Comparison of ENCODE assay signal across 8 cellular contexts in the genomic region with DNA sequence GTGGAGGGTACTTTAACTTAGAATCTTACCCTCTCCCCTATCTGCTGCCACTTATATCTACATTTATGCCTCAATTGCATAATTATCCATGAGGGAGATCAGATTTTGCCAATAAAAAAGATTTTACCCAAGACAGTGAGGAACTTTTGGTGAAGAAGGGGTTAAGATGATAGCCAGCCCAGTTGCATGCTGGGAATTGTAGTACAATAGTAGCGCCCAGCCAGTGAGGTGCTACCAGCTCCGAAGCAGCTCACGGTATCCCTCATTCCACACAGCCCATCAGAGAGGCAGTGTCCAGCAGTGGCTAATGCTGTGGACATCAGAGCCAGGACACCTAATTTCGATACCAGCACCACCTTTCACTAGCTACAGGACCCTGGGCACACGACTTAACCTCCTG. TPM values are rescaled to one million over a fixed set of nuclear protein-coding genes. Genes with fewer than 3 reads are reported as not detected.
A peak's percentile ranks its signal among the peaks of the same experiment; 100 is the strongest.
DNase-seq lines count a peak whose midpoint lies in the region; ATAC-seq and TF ChIP-seq lines count a peak whose summit lies in the region.

No MANE protein-coding gene starts in this region.

- no peaks in the 10 kb centered on the region for H3K4me1 ChIP-seq in Loucy (ENCODE audit: insufficient read depth, low read length, poor library complexity, severe bottlenecking)

- no peak overlapping the region for H3K9ac ChIP-seq in Loucy (ENCODE audit: low read depth, low read length, poor library complexity, severe bottlenecking)

- H3K27me3 ChIP-seq in Loucy (ENCODE audit: insufficient read depth, low read length, poor library complexity, severe bottlenecking), result no peaks in the 10 kb centered on the region
- H3K27me3 ChIP-seq in dorsolateral prefrontal cortex, result no peaks in the 10 kb centered on the region

- H3K9me3 ChIP-seq in Loucy (ENCODE audit: insufficient read depth, low read depth, low read length), result no peaks in the 10 kb centered on the region

- no peaks in the 10 kb centered on the region for H4K20me1 ChIP-seq in Loucy (ENCODE audit: insufficient read depth, low read length, poor library complexity, severe bottlenecking)

- H3K27me3 Mint-ChIP-seq in naive B cell, result peaks cover 24 to 54% (median 50%) of the 10 kb centered on the region in 3 donors

- intact Hi-C loops in dorsolateral prefrontal cortex (cut with DNase I), result no loop called here

- TF ChIP-seq CTCF in Loucy (conservative IDR thresholded peaks at IDR 0.05; ENCODE audit: low read length) (no peak), dorsolateral prefrontal cortex (IDR thresholded peaks at IDR 0.05 in 54 of 56, conservative IDR thresholded peaks at IDR 0.05 in 2 of 56; ENCODE audit: low read depth in 1 of 56, partially characterized antibody in 56 of 56) (no peak)

- H3F3A ChIP-seq in Loucy (ENCODE audit: low read depth), result no peaks in the 10 kb centered on the region

- ATAC-seq in naive B cell (ENCODE audit: low read depth in 2 of 2), result peak; percentile 50 to 57
- no peak for ATAC-seq in GM21529 (IDR thresholded peaks at IDR 0.05; ENCODE audit: unreplicated experiment)
- no peak for ATAC-seq in HG02763 (IDR thresholded peaks at IDR 0.05; ENCODE audit: unreplicated experiment)

- H3K36me3 Mint-ChIP-seq in naive B cell, result no peaks in the 10 kb centered on the region

- peaks cover 0 to 2% (median 0%) of the 10 kb centered on the region in 7 donors for H3K9me3 Mint-ChIP-seq in naive B cell

- H2AFZ ChIP-seq in Loucy (ENCODE audit: low read length), result peak overlapping the region; percentile 91

- H3K36me3 ChIP-seq in Loucy (ENCODE audit: insufficient read depth, low read length), result no peaks in the 10 kb centered on the region

- DNase-seq in DMS114 treated with DMSO at 0.1 percent for 48 hours (lab: John Stamatoyannopoulos, UW; ENCODE audit: unreplicated experiment) (peak; percentile 45), dorsolateral prefrontal cortex (peak in 8 of 10 donors; percentile 36 to 68 (median 53)), naive B cell (no peak), NCI-H1048 (lab: John Stamatoyannopoulos, UW) (no peak), NCI-H1092 treated with DMSO at 0.1 percent for 48 hours (lab: John Stamatoyannopoulos, UW) (no peak)

- no peaks in the 10 kb centered on the region for H3K9me2 ChIP-seq in Loucy (replicated peaks; ENCODE audit: low read depth, low read length)

- H3K4me2 ChIP-seq in Loucy (ENCODE audit: low read depth, low read length, poor library complexity, severe bottlenecking), result peak overlapping the region; percentile 57

- H3K79me2 ChIP-seq in Loucy (ENCODE audit: insufficient read depth, low read length), result no peaks in the 10 kb centered on the region

- H3K4me3 Mint-ChIP-seq in naive B cell, result peak overlapping the region in 7 of 8 donors; percentile 34 to 77 (median 57)

- H3K4me3 ChIP-seq in Loucy (ENCODE audit: low read length, poor library complexity, severe bottlenecking), result peak overlapping the region; percentile 61
- peak overlapping the region in 58 of 59 donors; percentile 6 to 64 (median 46) for H3K4me3 ChIP-seq in dorsolateral prefrontal cortex

- peak overlapping the region in 27 of 59 donors; percentile 2 to 96 (median 43) for H3K27ac ChIP-seq in dorsolateral prefrontal cortex

- H3K4me1 Mint-ChIP-seq in naive B cell, result peaks cover 7 to 10% (median 8%) of the 10 kb centered on the region in 3 donors

- H3K27ac Mint-ChIP-seq in naive B cell, result no peak overlapping the region

RNA-seq across cellular contexts. Expression of a gene that starts 5.9 kb away (rescaled TPM):
- total RNA-seq in dorsolateral prefrontal cortex, result 100 to 1,000 TPM in 21 of 120 experiments, 10 to 100 TPM in 99; 38.7 to 130 (median 85.4) TPM
- polyA plus RNA-seq in naive B cell (ENCODE audit: low read depth in 6 of 6), result not detected

RNA-seq across cellular contexts. Expression of a gene that starts 49.4 kb away (rescaled TPM):
- total RNA-seq in dorsolateral prefrontal cortex, result 10 to 100 TPM; 12.5 to 64.1 (median 31.2) TPM
- polyA plus RNA-seq in naive B cell (ENCODE audit: low read depth in 6 of 6), result 1 to 10 TPM; 4.6 to 7.8 (median 6.3) TPM

Comparison
In these comparisons a context has a peak if more than half of its experiments do, and no peak if none do; other contexts are left out.
1. DNase-seq: peak in DMS114 treated with DMSO at 0.1 percent for 48 hours (single experiment) and dorsolateral prefrontal cortex (8 of 10); none in naive B cell (single experiment), NCI-H1048 (single experiment) and NCI-H1092 treated with DMSO at 0.1 percent for 48 hours (single experiment).
2. ATAC-seq: peak in naive B cell (2 of 2); none in GM21529 (single experiment) and HG02763 (single experiment).